8 cellular contexts compared by ENCODE assay signal in the genomic region with DNA sequence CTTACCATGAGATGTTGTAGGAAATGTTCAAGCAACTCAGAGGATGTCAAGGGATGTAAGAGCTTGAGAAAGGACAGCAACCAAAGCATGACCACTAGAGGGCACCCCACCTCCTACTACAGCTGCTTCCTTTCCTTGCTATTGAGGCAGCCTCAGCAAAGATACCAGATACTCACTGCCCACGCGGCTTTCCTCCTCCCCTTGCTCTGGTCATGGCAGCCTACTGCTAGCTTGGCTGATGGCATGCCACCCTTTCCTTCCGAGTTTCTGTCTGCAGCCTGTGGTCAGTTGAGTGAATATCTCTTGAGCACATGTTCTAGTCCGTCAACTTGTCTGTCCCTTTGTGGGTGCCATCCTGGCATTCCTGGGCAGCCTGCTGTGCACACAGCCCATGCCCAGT. TPM values are rescaled to one million over a fixed set of nuclear protein-coding genes. Genes with fewer than 3 reads are reported as not detected.
DNase-seq lines count a peak whose midpoint lies in the region; ATAC-seq and TF ChIP-seq lines count a peak whose summit lies in the region.

No MANE protein-coding gene starts in this region.

- intact Hi-C loops in PC-9 (cut with micrococcal nuclease; ENCODE audit: unreplicated experiment), result loop anchor here (1.0 to 10.0 kb wide), 5 partner anchors 140 to 904 kb away; a partner anchor contains a TSS
- intact Hi-C loops in esophagus squamous epithelium (cut with DNase I), result loop anchor here (2.0 kb wide), 1 partner anchor 140 kb away; no protein-coding TSS in a partner anchor

- no peaks in the 10 kb centered on the region; the same call in 1 of the 2 replicates for H3F3A ChIP-seq in PC-9 (ENCODE audit: insufficient read depth, low read depth)

- H3K36me3 ChIP-seq in Karpas-422 (ENCODE audit: insufficient read depth, low read length) (peaks cover 21% of the 10 kb centered on the region; the same call in 1 of the 2 replicates), PC-9 (ENCODE audit: low read depth) (peaks cover 11% of the 10 kb centered on the region), esophagus squamous epithelium (peaks cover 8 to 60% (median 15%) of the 10 kb centered on the region in 3 donors)

- peaks cover 17 to 37% (median 35%) of the 10 kb centered on the region in 4 donors for H3K4me1 Mint-ChIP-seq in naive thymus-derived CD8-positive, alpha-beta T cell
- peaks cover 65% of the 10 kb centered on the region for H3K4me1 Mint-ChIP-seq in stimulated activated effector memory CD8-positive, alpha-beta T cell treated with anti-CD3 and anti-CD28 coated beads, Interleukin-12 subunit alpha, Interleukin-12 subunit beta, amount 100 ng/mL, for 72 hours

- CTCF ChIA-PET in GM10248 (lab: Yijun Ruan, JAX) (interaction anchor here (0.5 to 14.3 kb wide), 56 partner anchors 9 to 897 kb away, joined by 3 to 377 read pairs (median 4); no protein-coding TSS in a partner anchor), PC-9 (lab: Charles Lee) (interaction anchor here (1.0 to 2.2 kb wide), 3 partner anchors 138 to 430 kb away, joined by 4 to 11 read pairs (median 6); no protein-coding TSS in a partner anchor)

- H3K27me3 ChIP-seq in Karpas-422 (ENCODE audit: low read length) (no peaks in the 10 kb centered on the region), PC-9 (ENCODE audit: insufficient read depth, low read depth) (no peaks in the 10 kb centered on the region), esophagus squamous epithelium (no peaks in the 10 kb centered on the region)

- no peak overlapping the region for H3K4me3 Mint-ChIP-seq in naive thymus-derived CD8-positive, alpha-beta T cell
- H3K4me3 Mint-ChIP-seq in stimulated activated effector memory CD8-positive, alpha-beta T cell treated with anti-CD3 and anti-CD28 coated beads, Interleukin-12 subunit alpha, Interleukin-12 subunit beta, amount 100 ng/mL, for 72 hours, result peak overlapping the region; percentile 14

- peak overlapping the region in 3 of 10 donors; percentile 8 to 55 (median 37) for H3K27ac Mint-ChIP-seq in naive thymus-derived CD8-positive, alpha-beta T cell
- peak overlapping the region; percentile 45 for H3K27ac Mint-ChIP-seq in stimulated activated effector memory CD8-positive, alpha-beta T cell treated with anti-CD3 and anti-CD28 coated beads, Interleukin-12 subunit alpha, Interleukin-12 subunit beta, amount 100 ng/mL, for 72 hours

- 11 to 24% methylated on average over 4 of the region's 4 CpGs for WGBS in esophagus squamous epithelium, 2 donors

- H2AFZ ChIP-seq in Karpas-422 (ENCODE audit: low read length) (no peak overlapping the region), PC-9 (no peak overlapping the region)

- no TSS peak for BruUV-seq in PC-9 (replicated peaks; lab: Mats Ljungman, UMichigan)

- POLR2A ChIA-PET in GM10248 (lab: Yijun Ruan, JAX), result interaction anchor here (0.7 kb wide), 1 partner anchor 138 kb away, joined by 3 read pairs; no protein-coding TSS in a partner anchor
- POLR2A ChIA-PET in PC-9 (lab: Charles Lee; ENCODE audit: unreplicated experiment), result interaction anchor here (0.6 kb wide), 1 partner anchor 271 kb away, joined by 4 read pairs; no protein-coding TSS in a partner anchor
- POLR2A ChIA-PET in naive thymus-derived CD8-positive, alpha-beta T cell (lab: Charles Lee), result interaction anchor here (0.7 to 3.0 kb wide), 8 partner anchors 12 to 159 kb away, joined by 3 to 21 read pairs (median 4); no protein-coding TSS in a partner anchor

- H3K27ac ChIP-seq in Karpas-422 (ENCODE audit: low read length) (no peak overlapping the region), PC-9 (no peak overlapping the region), esophagus squamous epithelium (no peak overlapping the region)

- H3K4me2 ChIP-seq in Karpas-422 (ENCODE audit: low read depth, low read length, poor library complexity, severe bottlenecking), result no peak overlapping the region
- no peak overlapping the region for H3K4me2 ChIP-seq in PC-9

- H3K4me1 ChIP-seq in Karpas-422 (ENCODE audit: low read length), result no peaks in the 10 kb centered on the region
- H3K4me1 ChIP-seq in PC-9 (replicated peaks; ENCODE audit: insufficient read depth), result peaks cover 8% of the 10 kb centered on the region; the same call in 1 of the 2 replicates
- H3K4me1 ChIP-seq in esophagus squamous epithelium, result peaks cover 0 to 27% (median 5%) of the 10 kb centered on the region in 3 donors

- H3K9me3 ChIP-seq in Karpas-422 (ENCODE audit: low read length) (no peaks in the 10 kb centered on the region), PC-9 (ENCODE audit: insufficient read depth, low read depth) (no peaks in the 10 kb centered on the region), esophagus squamous epithelium (no peaks in the 10 kb centered on the region)

- peak; percentile 68 to 77 for ATAC-seq in naive thymus-derived CD8-positive, alpha-beta T cell
- peak; percentile 82 for ATAC-seq in stimulated activated effector memory CD8-positive, alpha-beta T cell treated with anti-CD3 and anti-CD28 coated beads, Interleukin-12 subunit alpha, Interleukin-12 subunit beta, amount 100 ng/mL, for 72 hours

- H3K9me2 ChIP-seq in Karpas-422 (replicated peaks; ENCODE audit: insufficient read depth, low read length), result no peaks in the 10 kb centered on the region
- H3K9me2 ChIP-seq in PC-9 (ENCODE audit: insufficient read depth), result no peaks in the 10 kb centered on the region

- H3K36me3 Mint-ChIP-seq in naive thymus-derived CD8-positive, alpha-beta T cell, result peaks cover 18 to 58% (median 36%) of the 10 kb centered on the region in 3 donors
- H3K36me3 Mint-ChIP-seq in stimulated activated effector memory CD8-positive, alpha-beta T cell treated with anti-CD3 and anti-CD28 coated beads, Interleukin-12 subunit alpha, Interleukin-12 subunit beta, amount 100 ng/mL, for 72 hours, result peaks cover 89% of the 10 kb centered on the region

- H3K9me3 Mint-ChIP-seq in naive thymus-derived CD8-positive, alpha-beta T cell, result no peaks in the 10 kb centered on the region
- no peaks in the 10 kb centered on the region for H3K9me3 Mint-ChIP-seq in stimulated activated effector memory CD8-positive, alpha-beta T cell treated with anti-CD3 and anti-CD28 coated beads, Interleukin-12 subunit alpha, Interleukin-12 subunit beta, amount 100 ng/mL, for 72 hours

- H3K4me3 ChIP-seq in Karpas-422 (ENCODE audit: low read length), result no peak overlapping the region
- no peak overlapping the region for H3K4me3 ChIP-seq in PC-9
- no peak overlapping the region for H3K4me3 ChIP-seq in esophagus squamous epithelium

- DNase-seq in GM10248 (ENCODE audit: extremely low spot score), result peak; percentile 79
- DNase-seq in Karpas-422, result peak; percentile 93
- DNase-seq in PC-9, result peak; percentile 73
- peak; percentile 75 for DNase-seq in activated T-cell treated with anti-CD3 and anti-CD28 coated beads, Interleukin-2, amount 50 U/mL, for 1 hour
- DNase-seq in esophagus squamous epithelium (lab: John Stamatoyannopoulos, UW), result peak; percentile 29
- peak; percentile 63 to 90 (median 82) for DNase-seq in naive thymus-derived CD8-positive, alpha-beta T cell
- peak; percentile 78 to 92 for DNase-seq in stimulated activated effector memory CD8-positive, alpha-beta T cell treated with anti-CD3 and anti-CD28 coated beads, Interleukin-12 subunit alpha, Interleukin-12 subunit beta, amount 100 ng/mL, for 72 hours (ENCODE audit: low spot score in 2 of 2)
- no peak for DNase-seq in 8988T

- TF ChIP-seq CTCF in GM10248 (IDR thresholded peaks at IDR 0.05; ENCODE audit: control extremely low read depth, extremely low read depth, low read depth, missing control alignments) (peak; percentile 82), PC-9 (conservative IDR thresholded peaks at IDR 0.05) (peak; percentile 86), esophagus squamous epithelium (IDR thresholded peaks at IDR 0.05) (peak; percentile 83 to 92 (median 86))

- no peak overlapping the region for H3K9ac ChIP-seq in Karpas-422 (ENCODE audit: low read length)

- no peaks in the 10 kb centered on the region for H3K79me2 ChIP-seq in Karpas-422 (ENCODE audit: low read length)
- no peaks in the 10 kb centered on the region for H3K79me2 ChIP-seq in PC-9 (ENCODE audit: low read depth)

- no peaks in the 10 kb centered on the region for H3K27me3 Mint-ChIP-seq in naive thymus-derived CD8-positive, alpha-beta T cell

- TF ChIP-seq POLR2A in esophagus squamous epithelium (IDR thresholded peaks at IDR 0.05), result no peak

- no peaks in the 10 kb centered on the region for H4K20me1 ChIP-seq in Karpas-422 (ENCODE audit: insufficient read depth, low read depth, low read length)
- H4K20me1 ChIP-seq in PC-9 (ENCODE audit: insufficient read depth), result no peaks in the 10 kb centered on the region

RNA-seq across cellular contexts. Expression of a gene that starts 4.4 kb away (rescaled TPM):
- not detected in 2 replicates for total RNA-seq in Karpas-422 (2014; rRNA removed; shearing (Covaris generic); ENCODE audit: low replicate concordance)
- total RNA-seq in PC-9 (2021) (0.63 and 0.74 TPM in 2 replicates), esophagus squamous epithelium (10 to 100 TPM in 1 of 4 donors, 1 to 10 TPM in 3; 1.7 to 12.0 (median 4.4) TPM)
- under 1 TPM; 0.25 to 0.34 TPM for total RNA-seq in naive thymus-derived CD8-positive, alpha-beta T cell
- polyA plus RNA-seq in naive thymus-derived CD8-positive, alpha-beta T cell, result 1 to 10 TPM in 1 of 3 donors, under 1 TPM in 2; 0.42 to 9.3 (median 0.80) TPM

RNA-seq across cellular contexts. Expression of a gene that starts 52.5 kb away (rescaled TPM):
- not detected in 2 replicates for total RNA-seq in Karpas-422 (2014; rRNA removed; shearing (Covaris generic); ENCODE audit: low replicate concordance)
- not detected in 2 replicates for total RNA-seq in PC-9 (2021)
- not detected for total RNA-seq in esophagus squamous epithelium
- total RNA-seq in naive thymus-derived CD8-positive, alpha-beta T cell, result 1 to 10 TPM; 1.9 to 2.0 TPM
- under 1 TPM in 2 of 3 donors, not detected in 1; 0.33 to 0.49 TPM for polyA plus RNA-seq in naive thymus-derived CD8-positive, alpha-beta T cell

RNA-seq across cellular contexts. Expression of a gene that starts 56.8 kb away (rescaled TPM):
- 7.3 and 7.4 TPM in 2 replicates for total RNA-seq in Karpas-422 (2014; rRNA removed; shearing (Covaris generic); ENCODE audit: low replicate concordance)
- 19.7 and 21.1 TPM in 2 replicates for total RNA-seq in PC-9 (2021)
- total RNA-seq in esophagus squamous epithelium, result 10 to 100 TPM; 17.8 to 33.3 (median 25.0) TPM
- 10 to 100 TPM; 27.6 to 28.4 TPM for total RNA-seq in naive thymus-derived CD8-positive, alpha-beta T cell
- 1 to 10 TPM; 1.7 to 6.0 (median 2.6) TPM for polyA plus RNA-seq in naive thymus-derived CD8-positive, alpha-beta T cell
